9 cellular contexts compared by ENCODE assay signal in genomic region chr11:11966826-11967668, GRCh38. TPM values are rescaled to one million over a fixed set of nuclear protein-coding genes. Genes with fewer than 3 reads are reported as not detected.
A peak's percentile ranks its signal among the peaks of the same experiment; 100 is the strongest.
DNase-seq lines count a peak whose midpoint lies in the region; ATAC-seq and TF ChIP-seq lines count a peak whose summit lies in the region.
"Had no signal": no experiment of that assay in that cellular context is flagged by ENCODE, and none has a peak within 500 bp of the region (broad histone marks: within the 10 kb centered on the region; RNA-seq: fewer than 3 reads in every experiment).

No MANE protein-coding gene starts in this region.

- H3K18ac ChIP-seq in H9 (ENCODE audit: insufficient read length, low read depth, low read length), result no peak overlapping the region

- H3K36me3 ChIP-seq in MG63, result peaks cover 68% of the 10 kb centered on the region
- H3K36me3 ChIP-seq in brain microvascular endothelial cell (replicated peaks), result no peaks in the 10 kb centered on the region
- H3K36me3 ChIP-seq: BLaER1 treated with 17β-estradiol and CSF1 and Interleukin-3, amounts not matched to agents 10 nM and 100 nM had no signal

- no peak overlapping the region for H3K4ac ChIP-seq in H9 (ENCODE audit: low read depth, low read length)

- no peak overlapping the region for H3K27ac Mint-ChIP-seq in H9

- ATAC-seq in left colon, result peak; percentile 91

- no peak overlapping the region for H3K4me3 ChIP-seq in MG63
- no peak overlapping the region for H3K4me3 ChIP-seq in brain microvascular endothelial cell (ENCODE audit: low read depth, low read length)
- H3K4me3 ChIP-seq: BLaER1 treated with 17β-estradiol and CSF1 and Interleukin-3, amounts not matched to agents 10 nM and 100 nM had no signal

- H3K9me3 ChIP-seq in H9 (ENCODE audit: control insufficient read depth, low read depth, low read length) (no peaks in the 10 kb centered on the region), MG63 (no peaks in the 10 kb centered on the region)
- H3K9me3 ChIP-seq: BLaER1 treated with 17β-estradiol and CSF1 and Interleukin-3, amounts not matched to agents 10 nM and 100 nM had no signal

- H3K27me3 ChIP-seq in H9 (ENCODE audit: insufficient read depth, low read length) (no peaks in the 10 kb centered on the region), MG63 (no peaks in the 10 kb centered on the region), brain microvascular endothelial cell (replicated peaks) (no peaks in the 10 kb centered on the region)
- H3K27me3 ChIP-seq: BLaER1 treated with 17β-estradiol and CSF1 and Interleukin-3, amounts not matched to agents 10 nM and 100 nM had no signal

- intact Hi-C loops in left colon (cut with DNase I, micrococcal nuclease), result no loop called here

- no peak overlapping the region for H4K91ac ChIP-seq in H9 (ENCODE audit: insufficient read length, low read depth, low read length)

- WGBS in H9 (ENCODE audit: extremely low coverage, insufficient read length, low lambda C conversion rate), result no CpG with 5 or more reads among the region's 15 CpGs

- no peak overlapping the region for H3T11ph ChIP-seq in H9 (ENCODE audit: low read length)

- no peak overlapping the region for H2BK120ac ChIP-seq in H9 (ENCODE audit: low read depth, low read length, poor library complexity, severe bottlenecking)

- H3K4me2 ChIP-seq in H9 (ENCODE audit: insufficient read depth, insufficient read length, low read length), result no peak overlapping the region
- H3K4me2 ChIP-seq: BLaER1 treated with 17β-estradiol and CSF1 and Interleukin-3, amounts not matched to agents 10 nM and 100 nM had no signal

- no peak overlapping the region for H2AFZ ChIP-seq in H9 (ENCODE audit: low read length)

- H3K27me3 Mint-ChIP-seq in H9 (ENCODE audit: low read depth), result no peaks in the 10 kb centered on the region; the same call in 1 of the 2 replicates

- H3K23ac ChIP-seq in H9 (ENCODE audit: insufficient read length, low read depth, low read length), result no peak overlapping the region

- H3K36me3 Mint-ChIP-seq in H9 (ENCODE audit: insufficient read depth in 1 of 3, low read depth in 3 of 3), result peaks cover 0 to 12% (median 4%) of the 10 kb centered on the region in 3 experiments; a peak in 3 of 7 replicates

- H3K9ac ChIP-seq in H9 (ENCODE audit: extremely low read depth, insufficient read length, low read length), result no peak overlapping the region
- H3K9ac ChIP-seq: BLaER1 treated with 17β-estradiol and CSF1 and Interleukin-3, amounts not matched to agents 10 nM and 100 nM had no signal

- no peak overlapping the region for H4K5ac ChIP-seq in H9 (ENCODE audit: insufficient read length, low read depth, low read length)

- H2BK5ac ChIP-seq in H9 (ENCODE audit: insufficient read length, low read length), result no peak overlapping the region

- DNase-seq in NCI-H2029 (lab: John Stamatoyannopoulos, UW) (peak; percentile 43), NCI-H2029 treated with DMSO at 0.1 percent for 48 hours (lab: John Stamatoyannopoulos, UW) (no peak), H9 (peak; percentile 92), MG63 (peak; percentile 58), UCSD-AML1 (lab: John Stamatoyannopoulos, UW; ENCODE audit: unreplicated experiment) (peak; percentile 71), brain microvascular endothelial cell (peak; percentile 51), left colon (peak; percentile 51 to 79)
- DNase-seq in stimulated activated CD4-positive, alpha-beta T cell treated with anti-CD3 and anti-CD28 coated beads, TNF-alpha, amount 100 ng/mL, for 24 hours (ENCODE audit: low read depth in 3 of 3), result peak; percentile 35 to 76 (median 41)

- no peaks in the 10 kb centered on the region for H3K23me2 ChIP-seq in H9 (ENCODE audit: insufficient read length, low read depth, low read length, poor library complexity, severe bottlenecking)

- no peak overlapping the region for H3K4me3 Mint-ChIP-seq in H9

- H3K27ac ChIP-seq in H9 (ENCODE audit: insufficient read length, low read depth, low read length), result no peak overlapping the region
- no peak overlapping the region for H3K27ac ChIP-seq in brain microvascular endothelial cell
- H3K27ac ChIP-seq: BLaER1 treated with 17β-estradiol and CSF1 and Interleukin-3, amounts not matched to agents 10 nM and 100 nM had no signal

- no peaks in the 10 kb centered on the region for H3K79me1 ChIP-seq in H9 (ENCODE audit: insufficient read depth, low read depth, low read length, poor library complexity, severe bottlenecking)

- no peak overlapping the region for H2BK15ac ChIP-seq in H9 (ENCODE audit: low read depth, low read length)

- peaks cover 7 to 10% of the 10 kb centered on the region in 2 experiments for H3K4me1 Mint-ChIP-seq in H9

- in situ Hi-C loops in brain microvascular endothelial cell (cut with HindIII; ENCODE audit: low pct_ligation_motif_present, low sequenced_read_pairs), result no loop called here

- H2AK5ac ChIP-seq in H9 (ENCODE audit: insufficient read length, low read length), result no peak overlapping the region

- no peaks in the 10 kb centered on the region for H3K9me3 Mint-ChIP-seq in H9

- H3K56ac ChIP-seq in H9 (ENCODE audit: insufficient read length, low read depth, low read length), result no peak overlapping the region

- no peaks in the 10 kb centered on the region for H3K79me2 ChIP-seq in H9 (ENCODE audit: insufficient read depth, low read length)

- TF ChIP-seq CTCF in H9 (conservative IDR thresholded peaks at IDR 0.05) (peak; percentile 85), brain microvascular endothelial cell (IDR thresholded peaks at IDR 0.05; ENCODE audit: low read depth, low read length, missing control alignments) (peak; percentile 90)

- H3K14ac ChIP-seq in H9 (ENCODE audit: insufficient read depth, low read length), result no peak overlapping the region

- H4K20me1 ChIP-seq in H9 (ENCODE audit: control insufficient read depth, insufficient read depth, insufficient read length), result no peaks in the 10 kb centered on the region
- H4K20me1 ChIP-seq: BLaER1 treated with 17β-estradiol and CSF1 and Interleukin-3, amounts not matched to agents 10 nM and 100 nM had no signal

- H3K4me1 ChIP-seq in H9 (ENCODE audit: insufficient read depth, low read length), result no peaks in the 10 kb centered on the region; the same call in 1 of the 2 replicates
- H3K4me1 ChIP-seq: BLaER1 treated with 17β-estradiol and CSF1 and Interleukin-3, amounts not matched to agents 10 nM and 100 nM had no signal

- no peak overlapping the region for H4K8ac ChIP-seq in H9 (replicated peaks; ENCODE audit: insufficient read length, low read depth, low read length)

- H2BK12ac ChIP-seq in H9 (ENCODE audit: insufficient read length, low read depth, low read length), result no peak overlapping the region

- H2BK20ac ChIP-seq in H9 (ENCODE audit: low read depth, low read length, poor library complexity, severe bottlenecking), result no peak overlapping the region

RNA-seq across cellular contexts. Expression of gene DKK3, which starts 41.4 kb away (rescaled TPM):
- 16.2 and 17.1 TPM in 2 replicates for total RNA-seq in H9 (2021)
- 228 and 269 TPM in 2 replicates for total RNA-seq in MG63 (2014; rRNA removed; shearing (Covaris generic); ENCODE audit: low replicate concordance)
- total RNA-seq in left colon, result 10 to 100 TPM in 1 of 2 donors, 1 to 10 TPM in 1; 8.1 to 19.5 TPM

Comparison
In these comparisons a context has a peak if more than half of its experiments do, and no peak if none do; other contexts are left out.
1. RNA of gene DKK3, which starts 41.4 kb away (total RNA-seq): 228 to 269 TPM in MG63; 8.1 to 19.5 TPM in left colon and 16.2 to 17.1 TPM in H9; every median in the first group is over 10 times any median in the second.